ENCODE assay signal across 19 cellular contexts in genomic region chr5:5304361-5305035, GRCh38.
DNase-seq lines count a peak whose midpoint lies in the region; ATAC-seq lines count a peak whose summit lies in the region.
"Had no signal": no experiment of that assay in that cellular context is flagged by ENCODE, and none has a peak within 500 bp of the region (broad histone marks: within the 10 kb centered on the region; RNA-seq: fewer than 3 reads in every experiment).

No MANE protein-coding gene starts in this region.

- H2BK5ac ChIP-seq in neuronal stem cell (ENCODE audit: low read length) = no peak overlapping the region

- no peak overlapping the region for H3K27ac ChIP-seq in neuronal stem cell (replicated peaks; ENCODE audit: low read length)
- H3K27ac ChIP-seq: adrenal gland, C4-2B, parathyroid adenoma, WERI-Rb-1 had no signal

- no peak overlapping the region for H2BK15ac ChIP-seq in neuronal stem cell (ENCODE audit: low read length)

- intact Hi-C loops in posterior cingulate gyrus (cut with DNase I) = no loop called here

- no CpG with 5 or more reads among the region's 10 CpGs for WGBS in neuronal stem cell (ENCODE audit: extremely low coverage in 2 of 2, insufficient read length in 2 of 2, insufficient replicate concordance in 1 of 2), 2 donors

- peak overlapping the region; percentile 33 for H3K9ac ChIP-seq in neuronal stem cell (ENCODE audit: low read depth, low read length, poor library complexity)
- H3K9ac ChIP-seq: parathyroid adenoma had no signal

- no peak overlapping the region for H3K4me3 ChIP-seq in neuronal stem cell (ENCODE audit: low read length in 2 of 2)
- H3K4me3 ChIP-seq: adrenal gland had no signal

- H3K9me3 ChIP-seq in neuronal stem cell (replicated peaks in 1 of 2; ENCODE audit: control insufficient read depth in 2 of 2, insufficient read depth in 1 of 2, low read depth in 1 of 2, low read length in 2 of 2) = peaks cover 0 to 8% of the 10 kb centered on the region in 2 donors
- H3K9me3 ChIP-seq: adrenal gland had no signal

- no peak for ATAC-seq in GM18519 (IDR thresholded peaks at IDR 0.05; ENCODE audit: low FRiP score, unreplicated experiment)
- ATAC-seq: left cardiac atrium had no signal

- peak overlapping the region; percentile 8 for H2BK12ac ChIP-seq in neuronal stem cell (ENCODE audit: low read length)

- no peak overlapping the region for H2BK120ac ChIP-seq in neuronal stem cell (ENCODE audit: low read depth, low read length)

- DNase-seq in DMS53 (lab: John Stamatoyannopoulos, UW) (peak; percentile 8), DMS53 treated with DMSO at 0.1 percent for 48 hours (lab: John Stamatoyannopoulos, UW; ENCODE audit: unreplicated experiment) (no peak), M059J (ENCODE audit: low read depth) (peak; percentile 44), amniotic epithelial cell (ENCODE audit: low read depth) (peak; percentile 26), neuronal stem cell (ENCODE audit: low spot score) (no peak), posterior cingulate gyrus (no peak)
- no peak for DNase-seq in stimulated activated naive CD4-positive, alpha-beta T cell treated with Interleukin-2 at 50 U/mL for 16 hours (lab: John Stamatoyannopoulos, UW)
- DNase-seq: 8988T; effector CD8-positive, alpha-beta T cell; Kasumi-1; left cardiac atrium; NCI-H146; stimulated activated CD4-positive, alpha-beta T cell treated with anti-CD3 and anti-CD28 coated beads, Interleukin-12 subunit alpha, Interleukin-12 subunit beta, amount 100 ng/mL, for 4 hours; stimulated activated naive CD4-positive, alpha-beta T cell; WERI-Rb-1 had no signal

- H3K27me3 ChIP-seq in neuronal stem cell (ENCODE audit: control insufficient read depth in 3 of 3, insufficient read depth in 3 of 3, low read depth in 1 of 3, low read length in 3 of 3) = no peaks in the 10 kb centered on the region
- H3K27me3 ChIP-seq: adrenal gland had no signal

- no peak overlapping the region for H4K91ac ChIP-seq in neuronal stem cell (ENCODE audit: low read depth, low read length, poor library complexity)

- no peak overlapping the region for H4K8ac ChIP-seq in neuronal stem cell (ENCODE audit: low read depth, low read length)

- H3K4me1 ChIP-seq in neuronal stem cell (ENCODE audit: control insufficient read depth in 2 of 2, insufficient read depth in 1 of 2, low read depth in 1 of 2, low read length in 2 of 2) = peaks cover 0 to 3% of the 10 kb centered on the region in 2 donors
- H3K4me1 ChIP-seq: adrenal gland, parathyroid adenoma had no signal

- H3K79me1 ChIP-seq in neuronal stem cell (ENCODE audit: low read depth, low read length) = no peaks in the 10 kb centered on the region

- no peak overlapping the region for H2AFZ ChIP-seq in neuronal stem cell (ENCODE audit: low read length)
- H2AFZ ChIP-seq: parathyroid adenoma had no signal

- peak overlapping the region; percentile 5 for H3K18ac ChIP-seq in neuronal stem cell (ENCODE audit: low read length)

- H3K14ac ChIP-seq in neuronal stem cell (ENCODE audit: low read length) = no peak overlapping the region

- H2AK5ac ChIP-seq in neuronal stem cell (ENCODE audit: low read depth, low read length) = no peak overlapping the region

- H3K4me2 ChIP-seq in neuronal stem cell (ENCODE audit: insufficient read depth, low read length, poor library complexity, severe bottlenecking) = no peak overlapping the region

- H3K23ac ChIP-seq in neuronal stem cell (ENCODE audit: low read depth, low read length, poor library complexity) = no peak overlapping the region

- no peak overlapping the region for H3K4ac ChIP-seq in neuronal stem cell (ENCODE audit: low read length)

- no peaks in the 10 kb centered on the region for H3K36me3 ChIP-seq in neuronal stem cell (replicated peaks in 1 of 2; ENCODE audit: control insufficient read depth in 2 of 2, insufficient read depth in 2 of 2, low read length in 2 of 2)
- H3K36me3 ChIP-seq: adrenal gland, WERI-Rb-1 had no signal

Comparison
In these comparisons a context has a peak if more than half of its experiments do, and no peak if none do; other contexts are left out.
1. DNase-seq: peak in DMS53 (single experiment), M059J (single experiment) and amniotic epithelial cell (single experiment); none in DMS53 treated with DMSO at 0.1 percent for 48 hours (single experiment), neuronal stem cell (single experiment), stimulated activated naive CD4-positive, alpha-beta T cell treated with Interleukin-2 at 50 U/mL for 16 hours (single experiment) and posterior cingulate gyrus (0 of 10).